Comparison of ENCODE assay signal across 2 cellular contexts in the genomic region with DNA sequence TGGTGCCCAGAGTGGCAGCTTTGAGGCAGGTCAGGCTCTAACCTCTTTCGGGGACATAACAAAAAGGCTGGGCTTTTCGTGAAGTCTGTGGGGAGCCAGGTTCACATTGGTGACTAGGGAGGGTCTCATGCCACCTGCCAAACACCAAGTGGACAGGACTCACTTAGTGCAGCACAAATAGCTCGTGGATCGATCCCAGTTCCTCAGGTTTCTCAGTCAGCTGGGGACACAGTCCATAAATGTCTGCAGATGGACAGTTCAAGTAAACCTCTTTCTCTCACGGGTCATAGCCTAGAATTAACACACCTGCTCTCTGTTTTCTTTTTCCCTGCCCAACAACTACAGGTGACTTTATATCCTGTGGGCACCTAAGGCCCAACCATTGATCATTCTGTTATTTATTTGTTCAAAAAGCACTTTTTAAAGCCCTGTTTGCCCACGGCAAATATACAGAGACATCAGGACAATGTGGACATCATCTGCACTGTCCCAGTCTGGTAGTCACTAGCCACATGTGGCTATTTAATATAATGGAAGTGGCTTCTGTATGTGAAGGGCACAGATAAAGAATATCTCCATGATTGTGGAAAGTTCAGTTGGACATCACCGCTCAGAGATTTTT.
TF ChIP-seq lines count a peak whose summit lies in the region.

No MANE protein-coding gene starts in this region.

TF ChIP-seq in SK-N-SH treated with all-trans-retinoic acid at 6 μM for 48 hours, 23 proteins besides CTCF, POLR2A, EP300 and RAD21 (continued from another document):
- TF ChIP-seq, protein P1, sequence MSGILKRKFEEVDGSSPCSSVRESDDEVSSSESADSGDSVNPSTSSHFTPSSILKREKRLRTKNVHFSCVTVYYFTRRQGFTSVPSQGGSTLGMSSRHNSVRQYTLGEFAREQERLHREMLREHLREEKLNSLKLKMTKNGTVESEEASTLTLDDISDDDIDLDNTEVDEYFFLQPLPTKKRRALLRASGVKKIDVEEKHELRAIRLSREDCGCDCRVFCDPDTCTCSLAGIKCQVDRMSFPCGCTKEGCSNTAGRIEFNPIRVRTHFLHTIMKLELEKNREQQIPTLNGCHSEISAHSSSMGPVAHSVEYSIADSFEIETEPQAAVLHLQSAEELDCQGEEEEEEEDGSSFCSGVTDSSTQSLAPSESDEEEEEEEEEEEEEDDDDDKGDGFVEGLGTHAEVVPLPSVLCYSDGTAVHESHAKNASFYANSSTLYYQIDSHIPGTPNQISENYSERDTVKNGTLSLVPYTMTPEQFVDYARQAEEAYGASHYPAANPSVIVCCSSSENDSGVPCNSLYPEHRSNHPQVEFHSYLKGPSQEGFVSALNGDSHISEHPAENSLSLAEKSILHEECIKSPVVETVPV (CRISPR knock-in tag; IDR thresholded peaks at IDR 0.05), result no peak
- TF ChIP-seq TCF4 (CRISPR knock-in tag; IDR thresholded peaks at IDR 0.05; ENCODE audit: borderline replicate concordance), result no peak
- no peak for TF ChIP-seq SNAI2 (CRISPR knock-in tag; IDR thresholded peaks at IDR 0.05)
- no peak for TF ChIP-seq BACH2 (CRISPR knock-in tag; IDR thresholded peaks at IDR 0.05; ENCODE audit: borderline replicate concordance)
- TF ChIP-seq, protein P2, sequence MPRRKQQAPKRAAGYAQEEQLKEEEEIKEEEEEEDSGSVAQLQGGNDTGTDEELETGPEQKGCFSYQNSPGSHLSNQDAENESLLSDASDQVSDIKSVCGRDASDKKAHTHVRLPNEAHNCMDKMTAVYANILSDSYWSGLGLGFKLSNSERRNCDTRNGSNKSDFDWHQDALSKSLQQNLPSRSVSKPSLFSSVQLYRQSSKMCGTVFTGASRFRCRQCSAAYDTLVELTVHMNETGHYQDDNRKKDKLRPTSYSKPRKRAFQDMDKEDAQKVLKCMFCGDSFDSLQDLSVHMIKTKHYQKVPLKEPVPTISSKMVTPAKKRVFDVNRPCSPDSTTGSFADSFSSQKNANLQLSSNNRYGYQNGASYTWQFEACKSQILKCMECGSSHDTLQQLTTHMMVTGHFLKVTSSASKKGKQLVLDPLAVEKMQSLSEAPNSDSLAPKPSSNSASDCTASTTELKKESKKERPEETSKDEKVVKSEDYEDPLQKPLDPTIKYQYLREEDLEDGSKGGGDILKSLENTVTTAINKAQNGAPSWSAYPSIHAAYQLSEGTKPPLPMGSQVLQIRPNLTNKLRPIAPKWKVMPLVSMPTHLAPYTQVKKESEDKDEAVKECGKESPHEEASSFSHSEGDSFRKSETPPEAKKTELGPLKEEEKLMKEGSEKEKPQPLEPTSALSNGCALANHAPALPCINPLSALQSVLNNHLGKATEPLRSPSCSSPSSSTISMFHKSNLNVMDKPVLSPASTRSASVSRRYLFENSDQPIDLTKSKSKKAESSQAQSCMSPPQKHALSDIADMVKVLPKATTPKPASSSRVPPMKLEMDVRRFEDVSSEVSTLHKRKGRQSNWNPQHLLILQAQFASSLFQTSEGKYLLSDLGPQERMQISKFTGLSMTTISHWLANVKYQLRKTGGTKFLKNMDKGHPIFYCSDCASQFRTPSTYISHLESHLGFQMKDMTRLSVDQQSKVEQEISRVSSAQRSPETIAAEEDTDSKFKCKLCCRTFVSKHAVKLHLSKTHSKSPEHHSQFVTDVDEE (CRISPR knock-in tag; IDR thresholded peaks at IDR 0.05), result no peak
- no peak for TF ChIP-seq CSDC2 (CRISPR knock-in tag; IDR thresholded peaks at IDR 0.05)
- no peak for TF ChIP-seq GLIS3 (CRISPR knock-in tag; IDR thresholded peaks at IDR 0.05)
- no peak for TF ChIP-seq ISL1 (CRISPR knock-in tag; IDR thresholded peaks at IDR 0.05)
- TF ChIP-seq PPARA (CRISPR knock-in tag; IDR thresholded peaks at IDR 0.05; ENCODE audit: borderline replicate concordance), result no peak
- TF ChIP-seq ZFP30 (CRISPR knock-in tag; IDR thresholded peaks at IDR 0.05), result no peak

TF ChIP-seq in SK-N-SH, 30 proteins besides CTCF, POLR2A, EP300 and RAD21 (continued from another document):
- TF ChIP-seq, protein P3, sequence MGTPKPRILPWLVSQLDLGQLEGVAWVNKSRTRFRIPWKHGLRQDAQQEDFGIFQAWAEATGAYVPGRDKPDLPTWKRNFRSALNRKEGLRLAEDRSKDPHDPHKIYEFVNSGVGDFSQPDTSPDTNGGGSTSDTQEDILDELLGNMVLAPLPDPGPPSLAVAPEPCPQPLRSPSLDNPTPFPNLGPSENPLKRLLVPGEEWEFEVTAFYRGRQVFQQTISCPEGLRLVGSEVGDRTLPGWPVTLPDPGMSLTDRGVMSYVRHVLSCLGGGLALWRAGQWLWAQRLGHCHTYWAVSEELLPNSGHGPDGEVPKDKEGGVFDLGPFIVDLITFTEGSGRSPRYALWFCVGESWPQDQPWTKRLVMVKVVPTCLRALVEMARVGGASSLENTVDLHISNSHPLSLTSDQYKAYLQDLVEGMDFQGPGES (IDR thresholded peaks at IDR 0.05; ENCODE audit: low read depth, low read length), result no peak
